ENCODE assay signal across 8 cellular contexts in the genomic region with DNA sequence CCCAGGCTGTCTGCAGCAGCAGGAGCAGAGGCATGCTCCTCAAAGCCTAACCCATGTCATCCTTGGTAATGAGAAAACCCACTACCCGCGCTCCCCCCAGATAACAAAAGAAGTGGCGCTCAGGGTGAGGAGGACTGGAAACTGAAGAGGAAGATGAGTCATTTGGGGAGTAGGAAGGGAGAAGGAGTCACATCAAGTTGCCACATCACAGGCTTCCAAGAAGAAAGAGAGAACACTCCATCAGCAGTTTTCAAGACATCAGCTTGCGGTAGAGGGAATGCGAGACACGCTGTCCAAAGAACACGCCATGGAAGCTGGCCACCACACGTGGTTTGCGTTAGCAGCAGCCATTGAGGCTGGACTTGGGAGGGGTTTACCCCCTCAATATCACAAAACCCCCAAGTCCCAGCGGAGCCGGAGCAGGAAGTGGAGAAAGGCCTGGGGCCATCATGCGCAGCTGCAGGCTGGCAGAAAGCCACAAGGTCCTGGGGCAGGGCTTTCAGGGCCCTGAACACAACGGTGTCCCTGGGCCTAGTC. TPM values are rescaled to one million over a fixed set of nuclear protein-coding genes. Genes with fewer than 3 reads are reported as not detected.
DNase-seq lines count a peak whose midpoint lies in the region; TF ChIP-seq lines count a peak whose summit lies in the region.

No MANE protein-coding gene starts in this region.

- no peaks in the 10 kb centered on the region for H3K36me3 ChIP-seq in esophagus squamous epithelium

- H3K27me3 ChIP-seq in esophagus squamous epithelium, result no peaks in the 10 kb centered on the region

- TF ChIP-seq POLR2A in esophagus squamous epithelium (IDR thresholded peaks at IDR 0.05), result peak in 1 of 4 donors; percentile 20

- DNase-seq in ELR (ENCODE audit: low read depth) (peak; percentile 95), SIG-M5 treated with dmso at 0.1 percent for 504 hours (lab: John Stamatoyannopoulos, UW; ENCODE audit: unreplicated experiment) (peak; percentile 96), esophagus squamous epithelium (lab: John Stamatoyannopoulos, UW) (peak; percentile 24), posterior cingulate gyrus (peak in 6 of 10 donors; percentile 52 to 93 (median 60)), NCI-H2029 treated with DMSO at 0.1 percent for 48 hours (lab: John Stamatoyannopoulos, UW) (no peak), DMS 273 treated with DMSO at 0.1 percent for 48 hours (lab: John Stamatoyannopoulos, UW) (no peak), NCI-H774 (lab: John Stamatoyannopoulos, UW) (no peak)
- DNase-seq in activated CD4-positive, CD25-positive, alpha-beta regulatory T cell treated with anti-CD3 and anti-CD28 coated beads, Interleukin-2, amount 50 U/mL, for 72 hours, result no peak

- intact Hi-C loops in esophagus squamous epithelium (cut with DNase I) (no loop called here), posterior cingulate gyrus (cut with DNase I) (loop anchor here (5.0 kb wide), 1 partner anchor 40 kb away; a partner anchor contains a TSS)

- peak overlapping the region; percentile 60 to 93 (median 83) for H3K27ac ChIP-seq in esophagus squamous epithelium

- no peak for TF ChIP-seq CTCF in esophagus squamous epithelium (IDR thresholded peaks at IDR 0.05)

- no peaks in the 10 kb centered on the region for H3K9me3 ChIP-seq in esophagus squamous epithelium

- no peak overlapping the region for H3K4me3 ChIP-seq in esophagus squamous epithelium

- 34 to 52% methylated on average over 12 to 13 of the region's 13 CpGs for WGBS in esophagus squamous epithelium, 2 donors

- peaks cover 36 to 72% (median 53%) of the 10 kb centered on the region in 3 donors for H3K4me1 ChIP-seq in esophagus squamous epithelium

RNA-seq across cellular contexts. Expression of a gene that starts 41.5 kb away (rescaled TPM):
- total RNA-seq in esophagus squamous epithelium, result 10 to 100 TPM in 3 of 4 donors, 1 to 10 TPM in 1; 7.1 to 22.1 (median 13.8) TPM

Comparison
In these comparisons a context has a peak if more than half of its experiments do, and no peak if none do; other contexts are left out.
1. DNase-seq: peak in ELR (single experiment), SIG-M5 treated with dmso at 0.1 percent for 504 hours (single experiment), esophagus squamous epithelium (single experiment) and posterior cingulate gyrus (6 of 10); none in NCI-H2029 treated with DMSO at 0.1 percent for 48 hours (single experiment), DMS 273 treated with DMSO at 0.1 percent for 48 hours (single experiment), activated CD4-positive, CD25-positive, alpha-beta regulatory T cell treated with anti-CD3 and anti-CD28 coated beads, Interleukin-2, amount 50 U/mL, for 72 hours (single experiment) and NCI-H774 (single experiment).